In the genomic region with DNA sequence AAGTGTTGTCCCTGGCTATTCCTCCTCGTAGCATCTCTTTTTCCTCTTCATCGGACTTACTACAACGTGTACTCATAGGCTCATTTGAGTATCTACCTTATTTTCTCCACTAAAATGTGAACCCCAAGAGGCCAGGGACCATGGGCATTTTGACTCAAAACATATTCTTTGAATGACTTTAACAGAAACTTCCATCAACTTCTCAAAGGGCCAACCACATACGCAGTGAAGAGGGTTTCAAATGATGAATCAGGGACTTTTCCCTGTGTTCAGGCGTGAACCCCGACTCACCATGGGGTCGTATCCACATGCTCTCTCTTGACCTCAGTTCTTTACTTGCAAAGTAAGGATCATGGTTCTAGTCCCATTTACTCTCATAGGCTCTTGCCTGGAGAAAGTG, we compare ENCODE assay signal across 9 cellular contexts. TPM values are rescaled to one million over a fixed set of nuclear protein-coding genes. Genes with fewer than 3 reads are reported as not detected.
DNase-seq lines count a peak whose midpoint lies in the region; ATAC-seq and TF ChIP-seq lines count a peak whose summit lies in the region.
"Had no signal": no experiment of that assay in that cellular context is flagged by ENCODE, and none has a peak within 500 bp of the region (broad histone marks: within the 10 kb centered on the region; RNA-seq: fewer than 3 reads in every experiment).

No MANE protein-coding gene starts in this region.

- intact Hi-C loops in activated CD4-positive, alpha-beta memory T cell treated with anti-CD3 and anti-CD28 coated beads for 36 hours (cut with micrococcal nuclease), result loop anchor here (5.0 kb wide), 1 partner anchor 35 kb away; no protein-coding TSS in a partner anchor
- intact Hi-C loops in natural killer cell (cut with micrococcal nuclease), result no loop called here

- no peak overlapping the region for H3K4me3 Mint-ChIP-seq in activated CD4-positive, alpha-beta memory T cell treated with anti-CD3 and anti-CD28 coated beads for 36 hours
- H3K4me3 Mint-ChIP-seq in activated CD4-positive, alpha-beta memory T cell treated with anti-CD3 and anti-CD28 coated beads, Interleukin-2, amount 10 ng/mL, durations not matched to agents 7 days and 5 days, result no peak overlapping the region
- peak overlapping the region; percentile 57 for H3K4me3 Mint-ChIP-seq in natural killer cell

- ATAC-seq in GM19351 (IDR thresholded peaks at IDR 0.05; ENCODE audit: unreplicated experiment) (peak; percentile 66), HG02981 (IDR thresholded peaks at IDR 0.05; ENCODE audit: unreplicated experiment) (peak; percentile 43), natural killer cell (no peak)

- H3K36me3 Mint-ChIP-seq in activated CD4-positive, alpha-beta memory T cell treated with anti-CD3 and anti-CD28 coated beads for 36 hours, result no peaks in the 10 kb centered on the region
- no peaks in the 10 kb centered on the region for H3K36me3 Mint-ChIP-seq in activated CD4-positive, alpha-beta memory T cell treated with anti-CD3 and anti-CD28 coated beads, Interleukin-2, amount 10 ng/mL, durations not matched to agents 7 days and 5 days (ENCODE audit: low read depth)
- H3K36me3 Mint-ChIP-seq in natural killer cell, result no peaks in the 10 kb centered on the region

- POLR2A ChIA-PET in activated CD4-positive, alpha-beta memory T cell treated with anti-CD3 and anti-CD28 coated beads for 36 hours (lab: Charles Lee), result no interaction called here
- POLR2A ChIA-PET in activated CD4-positive, alpha-beta memory T cell treated with anti-CD3 and anti-CD28 coated beads, Interleukin-2, amount 10 ng/mL, durations not matched to agents 7 days and 5 days (lab: Charles Lee), result no interaction called here

- no peak overlapping the region for H3K27ac Mint-ChIP-seq in activated CD4-positive, alpha-beta memory T cell treated with anti-CD3 and anti-CD28 coated beads for 36 hours
- no peak overlapping the region for H3K27ac Mint-ChIP-seq in activated CD4-positive, alpha-beta memory T cell treated with anti-CD3 and anti-CD28 coated beads, Interleukin-2, amount 10 ng/mL, durations not matched to agents 7 days and 5 days
- no peak overlapping the region for H3K27ac Mint-ChIP-seq in natural killer cell

- peaks cover 7% of the 10 kb centered on the region for H3K27me3 Mint-ChIP-seq in activated CD4-positive, alpha-beta memory T cell treated with anti-CD3 and anti-CD28 coated beads for 36 hours
- H3K27me3 Mint-ChIP-seq in activated CD4-positive, alpha-beta memory T cell treated with anti-CD3 and anti-CD28 coated beads, Interleukin-2, amount 10 ng/mL, durations not matched to agents 7 days and 5 days, result peaks cover 33% of the 10 kb centered on the region
- peaks cover 15 to 63% of the 10 kb centered on the region in 2 donors for H3K27me3 Mint-ChIP-seq in natural killer cell (ENCODE audit: low read depth in 2 of 2)

- TF ChIP-seq CTCF in natural killer cell (IDR thresholded peaks at IDR 0.05), result no peak

- DNase-seq in activated CD4-positive, alpha-beta memory T cell treated with anti-CD3 and anti-CD28 coated beads for 36 hours, result peak; percentile 48
- DNase-seq in activated CD4-positive, alpha-beta memory T cell treated with anti-CD3 and anti-CD28 coated beads, Interleukin-2, amount 10 ng/mL, durations not matched to agents 7 days and 5 days, result no peak
- DNase-seq in natural killer cell (no peak), GDM1 (lab: John Stamatoyannopoulos, UW) (no peak), H4 (ENCODE audit: low spot score) (no peak), superior temporal gyrus (ENCODE audit: extremely low spot score) (no peak)
- DNase-seq: stomach had no signal

- CTCF ChIA-PET in activated CD4-positive, alpha-beta memory T cell treated with anti-CD3 and anti-CD28 coated beads for 36 hours (lab: Charles Lee), result no interaction called here
- CTCF ChIA-PET in activated CD4-positive, alpha-beta memory T cell treated with anti-CD3 and anti-CD28 coated beads, Interleukin-2, amount 10 ng/mL, durations not matched to agents 7 days and 5 days (lab: Charles Lee), result no interaction called here

- peaks cover 26% of the 10 kb centered on the region for H3K4me1 Mint-ChIP-seq in activated CD4-positive, alpha-beta memory T cell treated with anti-CD3 and anti-CD28 coated beads for 36 hours (ENCODE audit: low read depth)
- peaks cover 28% of the 10 kb centered on the region for H3K4me1 Mint-ChIP-seq in activated CD4-positive, alpha-beta memory T cell treated with anti-CD3 and anti-CD28 coated beads, Interleukin-2, amount 10 ng/mL, durations not matched to agents 7 days and 5 days
- peaks cover 25 to 35% of the 10 kb centered on the region in 2 donors for H3K4me1 Mint-ChIP-seq in natural killer cell

- H3K9me3 Mint-ChIP-seq in activated CD4-positive, alpha-beta memory T cell treated with anti-CD3 and anti-CD28 coated beads for 36 hours, result no peaks in the 10 kb centered on the region
- no peaks in the 10 kb centered on the region for H3K9me3 Mint-ChIP-seq in activated CD4-positive, alpha-beta memory T cell treated with anti-CD3 and anti-CD28 coated beads, Interleukin-2, amount 10 ng/mL, durations not matched to agents 7 days and 5 days
- no peaks in the 10 kb centered on the region for H3K9me3 Mint-ChIP-seq in natural killer cell

RNA-seq across cellular contexts. Expression of a gene that starts 20.2 kb away (rescaled TPM):
- 1 to 10 TPM; 5.6 TPM for total RNA-seq in activated CD4-positive, alpha-beta memory T cell treated with anti-CD3 and anti-CD28 coated beads for 36 hours
- total RNA-seq in activated CD4-positive, alpha-beta memory T cell treated with anti-CD3 and anti-CD28 coated beads, Interleukin-2, amount 10 ng/mL, durations not matched to agents 7 days and 5 days, result 1 to 10 TPM; 8.6 to 9.5 TPM
- total RNA-seq in natural killer cell, result 10 to 100 TPM; 13.3 to 13.8 (median 13.5) TPM
- 7.9 and 11.4 TPM in 2 replicates for total RNA-seq in H4 (2014; rRNA removed; shearing (Covaris generic))

RNA-seq across cellular contexts. Expression of a gene that starts 57.3 kb away (rescaled TPM):
- under 1 TPM; 0.05 to 0.07 TPM for total RNA-seq in activated CD4-positive, alpha-beta memory T cell treated with anti-CD3 and anti-CD28 coated beads for 36 hours
- total RNA-seq in activated CD4-positive, alpha-beta memory T cell treated with anti-CD3 and anti-CD28 coated beads, Interleukin-2, amount 10 ng/mL, durations not matched to agents 7 days and 5 days, result under 1 TPM; 0.45 TPM
- under 1 TPM; 0.32 to 0.92 (median 0.85) TPM for total RNA-seq in natural killer cell
- total RNA-seq in H4 (2014; rRNA removed; shearing (Covaris generic)), result 14.0 and 19.2 TPM in 2 replicates

Comparison
In these comparisons a context has a peak if more than half of its experiments do, and no peak if none do; other contexts are left out.
1. ATAC-seq: peak in GM19351 (single experiment) and HG02981 (single experiment); none in natural killer cell (0 of 3).